In genomic region chr2:163682695-163683094, GRCh38 we compare ENCODE assay signal across 10 cellular contexts. TPM values are rescaled to one million over a fixed set of nuclear protein-coding genes. Genes with fewer than 3 reads are reported as not detected.
DNase-seq lines count a peak whose midpoint lies in the region; ATAC-seq and TF ChIP-seq lines count a peak whose summit lies in the region.
"Had no signal": no experiment of that assay in that cellular context is flagged by ENCODE, and none has a peak within 500 bp of the region (broad histone marks: within the 10 kb centered on the region; RNA-seq: fewer than 3 reads in every experiment).

No MANE protein-coding gene starts in this region.

- ATAC-seq in HG02623 (IDR thresholded peaks at IDR 0.05; ENCODE audit: unreplicated experiment), result no peak
- no peak for ATAC-seq in HG03280 (IDR thresholded peaks at IDR 0.05; ENCODE audit: unreplicated experiment)

- H3K4me3 ChIP-seq in AG04450 (ENCODE audit: low read depth, low read length) (no peak overlapping the region), astrocyte of the cerebellum (ENCODE audit: low read depth, low read length) (no peak overlapping the region), kidney epithelial cell (ENCODE audit: low read depth, low read length) (no peak overlapping the region), WERI-Rb-1 (ENCODE audit: low read depth, low read length) (no peak overlapping the region)

- in situ Hi-C loops in astrocyte of the cerebellum (cut with HindIII; ENCODE audit: low sequenced_read_pairs), result no loop called here

- CTCF ChIA-PET in AG04450 (lab: Charles Lee), result interaction anchor here (1.0 to 1.8 kb wide), 3 partner anchors 9 to 12 kb away, joined by 3 to 6 read pairs (median 5); no protein-coding TSS in a partner anchor

- POLR2A ChIA-PET in AG04450 (lab: Yijun Ruan, JAX), result no interaction called here

- H3K36me3 ChIP-seq in kidney epithelial cell (ENCODE audit: control insufficient read depth, insufficient read depth, low read length) (no peaks in the 10 kb centered on the region), WERI-Rb-1 (no peaks in the 10 kb centered on the region)

- H3K9me3 ChIP-seq in AG04450 (ENCODE audit: control insufficient read depth, insufficient read depth, low read length) (no peaks in the 10 kb centered on the region), WERI-Rb-1 (ENCODE audit: severe bottlenecking) (no peaks in the 10 kb centered on the region)

- no peak for DNase-seq in AG04450 (ENCODE audit: low read depth, low spot score)
- peak; percentile 4 for DNase-seq in HT-29 (ENCODE audit: low spot score)
- DNase-seq in astrocyte of the cerebellum (ENCODE audit: low read depth), result no peak
- DNase-seq in kidney epithelial cell (ENCODE audit: low read depth), result no peak
- no peak for DNase-seq in ecto neural progenitor cell (ENCODE audit: low spot score)
- DNase-seq in WERI-Rb-1, result no peak
- DNase-seq: small intestine had no signal

- TF ChIP-seq CTCF in AG04450 (IDR thresholded peaks at IDR 0.05; ENCODE audit: low read depth, low read length) (peak; percentile 42), astrocyte of the cerebellum (IDR thresholded peaks at IDR 0.05; ENCODE audit: low read depth, low read length, missing control alignments) (peak; percentile 23), kidney epithelial cell (IDR thresholded peaks at IDR 0.05; ENCODE audit: insufficient read depth, low read length, poor library complexity, severe bottlenecking) (peak; percentile 32), WERI-Rb-1 (IDR thresholded peaks at IDR 0.05; ENCODE audit: low read depth, low read length) (no peak)

- H3K27ac ChIP-seq in AG04450 (ENCODE audit: low read depth, low read length) (no peak overlapping the region), WERI-Rb-1 (no peak overlapping the region)

- no peaks in the 10 kb centered on the region for H3K27me3 ChIP-seq in AG04450 (ENCODE audit: control insufficient read depth, insufficient read depth, low read length)
- H3K27me3 ChIP-seq in kidney epithelial cell (ENCODE audit: control insufficient read depth, insufficient read depth, low read length), result no peaks in the 10 kb centered on the region
- no peaks in the 10 kb centered on the region for H3K27me3 ChIP-seq in WERI-Rb-1 (ENCODE audit: insufficient read depth, low read depth, severe bottlenecking)

RNA-seq across cellular contexts. Expression of gene FIGN, which starts 53.1 kb away (rescaled TPM):
- 2.1 and 2.2 TPM in 2 replicates for polyA plus RNA-seq in AG04450 (2011; rRNA removed)
- polyA minus RNA-seq in AG04450 (2011; rRNA and poly(A)+ RNA removed), result 3.4 and 6.3 TPM in 2 replicates
- total RNA-seq in HT-29 (2014; rRNA removed; shearing (Covaris generic)), result not detected in 2 replicates
- 1.8 and 2.9 TPM in 2 replicates for total RNA-seq in kidney epithelial cell
- polyA plus RNA-seq: CD14-positive monocyte had no signal
